In genomic region chr22:31118046-31118820, GRCh38 we compare ENCODE assay signal across 18 cellular contexts. TPM values are rescaled to one million over a fixed set of nuclear protein-coding genes. Genes with fewer than 3 reads are reported as not detected.
A peak's percentile ranks its signal among the peaks of the same experiment; 100 is the strongest.
DNase-seq lines count a peak whose midpoint lies in the region; ATAC-seq, FAIRE-seq and TF ChIP-seq lines count a peak whose summit lies in the region.
"Had no signal": no experiment of that assay in that cellular context is flagged by ENCODE, and none has a peak within 500 bp of the region (broad histone marks: within the 10 kb centered on the region; RNA-seq: fewer than 3 reads in every experiment).

No MANE protein-coding gene starts in this region.

- H3K9ac ChIP-seq in HepG2 (ENCODE audit: insufficient read depth, low read depth, low read length): no peak overlapping the region

- POLR2A ChIA-PET in HepG2 (lab: Yijun Ruan, JAX): interaction anchor here (1.0 to 1.2 kb wide), 3 partner anchors 11 to 149 kb away, joined by 3 to 6 read pairs (median 3); partner anchors contain the start of genes MORC2, SELENOM, SMTN and TUG1

- no peaks in the 10 kb centered on the region for H3K79me2 ChIP-seq in HepG2 (ENCODE audit: insufficient read depth, low read length)
- no peaks in the 10 kb centered on the region for H3K79me2 ChIP-seq in osteoblast (ENCODE audit: insufficient read depth, low read length)

- intact Hi-C loops in HepG2 (cut with micrococcal nuclease; ENCODE audit: unreplicated experiment) (no loop called here), right lobe of liver (cut with DNase I) (no loop called here), heart right ventricle (cut with DNase I) (loop anchor here in 1 of 10 donors (5.0 kb wide), 1 partner anchor 39 kb away; no protein-coding TSS in a partner anchor), upper lobe of right lung (cut with DNase I) (no loop called here)

- no peak for FAIRE-seq in HepG2 (lab: Jason Lieb, UNC)
- FAIRE-seq: GM12892, GM18507 had no signal

- no peak for TF ChIP-seq EP300 in HepG2 (IDR thresholded peaks at IDR 0.05; ENCODE audit: low read depth in 2 of 2, low read length in 2 of 2)
- no peak for TF ChIP-seq EP300 in HepG2 (CRISPR knock-in tag; IDR thresholded peaks at IDR 0.05; ENCODE audit: borderline replicate concordance)

- H3K27ac ChIP-seq in HepG2 (ENCODE audit: extremely low read length, insufficient read depth, low read length): no peak overlapping the region
- no peak overlapping the region for H3K27ac ChIP-seq in right lobe of liver
- peak overlapping the region; percentile 56 to 93 (median 86) for H3K27ac ChIP-seq in heart right ventricle
- H3K27ac ChIP-seq in osteoblast (ENCODE audit: low read depth, low read length): no peak overlapping the region
- no peak overlapping the region for H3K27ac ChIP-seq in upper lobe of right lung

- H3K4me1 ChIP-seq in HepG2 (ENCODE audit: insufficient read depth, low read length): peaks cover 30% of the 10 kb centered on the region
- peaks cover 0 to 4% (median 0%) of the 10 kb centered on the region in 4 donors for H3K4me1 ChIP-seq in right lobe of liver
- H3K4me1 ChIP-seq in heart right ventricle: peaks cover 3 to 45% (median 27%) of the 10 kb centered on the region in 9 donors
- peaks cover 3% of the 10 kb centered on the region for H3K4me1 ChIP-seq in osteoblast (ENCODE audit: insufficient read depth, low read length)
- peaks cover 3% of the 10 kb centered on the region for H3K4me1 ChIP-seq in upper lobe of right lung

- CTCF ChIA-PET in HepG2 (lab: Yijun Ruan, JAX; ENCODE audit: low intra/inter-chr PET ratio, low total read pairs): no interaction called here

- H3K36me3 ChIP-seq in HepG2 (replicated peaks in 1 of 2; ENCODE audit: control insufficient read depth in 1 of 2, insufficient read depth in 2 of 2, low read length in 2 of 2) (no peaks in the 10 kb centered on the region), right lobe of liver (no peaks in the 10 kb centered on the region), heart right ventricle (no peaks in the 10 kb centered on the region), osteoblast (ENCODE audit: insufficient read depth, low read length) (no peaks in the 10 kb centered on the region), upper lobe of right lung (no peaks in the 10 kb centered on the region)
- H3K36me3 ChIP-seq: Peyer's patch had no signal

- ATAC-seq in HepG2 (peak; percentile 19; the same call in 2 of the 3 replicates), right lobe of liver (no peak), heart right ventricle (no peak), upper lobe of right lung (no peak)

- in situ Hi-C loops in HepG2 (cut with HindIII; ENCODE audit: extremely low pct_ligation_motif_present, low pct_unique_long_range_greater_than_20kb): no loop called here

- TF ChIP-seq CTCF in HepG2 (CRISPR knock-in tag; IDR thresholded peaks at IDR 0.05) (no peak), right lobe of liver (IDR thresholded peaks at IDR 0.05) (no peak), heart right ventricle (IDR thresholded peaks at IDR 0.05) (no peak), osteoblast (IDR thresholded peaks at IDR 0.05; ENCODE audit: extremely low read depth, low read depth, low read length) (no peak), upper lobe of right lung (IDR thresholded peaks at IDR 0.05) (no peak)

- 59% methylated on average over 3 of the region's 3 CpGs for WGBS in HepG2 (ENCODE audit: low lambda C conversion rate)
- no CpG with 5 or more reads among the region's 3 CpGs for WGBS in right lobe of liver (ENCODE audit: insufficient coverage, low coverage, low lambda C conversion rate, missing lambda C conversion rate)
- 65 to 74% methylated on average over 3 of the region's 3 CpGs for whole genome bisulfite sequencing in heart right ventricle, 2 donors

- no peak for TF ChIP-seq POLR2A in HepG2 (IDR thresholded peaks at IDR 0.05; ENCODE audit: insufficient read depth in 1 of 2, low read depth in 2 of 2, low read length in 2 of 2)
- TF ChIP-seq POLR2A in right lobe of liver (IDR thresholded peaks at IDR 0.05): no peak

- H3K9me3 ChIP-seq in HepG2 (ENCODE audit: low read length) (no peaks in the 10 kb centered on the region), right lobe of liver (no peaks in the 10 kb centered on the region), heart right ventricle (no peaks in the 10 kb centered on the region), osteoblast (ENCODE audit: low read depth, low read length) (no peaks in the 10 kb centered on the region), upper lobe of right lung (no peaks in the 10 kb centered on the region)
- H3K9me3 ChIP-seq: Peyer's patch had no signal

- TF ChIP-seq RAD21 in HepG2 (CRISPR knock-in tag; IDR thresholded peaks at IDR 0.05): no peak

- H3K27me3 ChIP-seq in HepG2 (ENCODE audit: control insufficient read depth in 1 of 2, insufficient read depth in 2 of 2, low read length in 2 of 2) (peaks cover 0 to 7% of the 10 kb centered on the region in 2 experiments; a peak in 3 of 5 replicates), right lobe of liver (no peaks in the 10 kb centered on the region), heart right ventricle (no peaks in the 10 kb centered on the region), osteoblast (ENCODE audit: insufficient read depth, low read length) (peaks cover under 1% of the 10 kb centered on the region), upper lobe of right lung (no peaks in the 10 kb centered on the region)
- H3K27me3 ChIP-seq: Peyer's patch had no signal

- no peaks in the 10 kb centered on the region for H4K20me1 ChIP-seq in HepG2 (ENCODE audit: insufficient read depth, low read length)
- no peaks in the 10 kb centered on the region for H4K20me1 ChIP-seq in osteoblast (ENCODE audit: insufficient read depth, low read length)

- H3K4me3 ChIP-seq in HepG2 (replicated peaks in 1 of 3; ENCODE audit: insufficient read depth in 1 of 3, low read depth in 2 of 3, low read length in 3 of 3) (no peak overlapping the region), right lobe of liver (no peak overlapping the region), heart right ventricle (no peak overlapping the region), osteoblast (ENCODE audit: insufficient read depth, low read length) (no peak overlapping the region), upper lobe of right lung (no peak overlapping the region)
- H3K4me3 ChIP-seq: Peyer's patch had no signal

- no peak for DNase-seq in HepG2 (ENCODE audit: low spot score)
- DNase-seq in right lobe of liver: no peak
- DNase-seq in heart right ventricle: no peak
- peak; percentile 71 for DNase-seq in osteoblast (ENCODE audit: insufficient read length, low spot score, missing footprints)
- no peak for DNase-seq in NCI-H1694 treated with DMSO at 0.1 percent for 48 hours (lab: John Stamatoyannopoulos, UW)
- DNase-seq in upper lobe of right lung: no peak
- no peak for DNase-seq in stimulated activated CD4-positive, alpha-beta T cell treated with anti-CD3 and anti-CD28 coated beads, Interleukin-1b, Interleukin-23, amount 100 ng/mL, for 48 hours
- DNase-seq: C1 segment of cervical spinal cord, DMS79, HFFc6, KG1, NCI-H1105 treated with DMSO at 0.1 percent for 48 hours, NCI-H1694 had no signal

- no TSS peak for BruUV-seq in HepG2 (replicated peaks; lab: Mats Ljungman, UMichigan)

- no peak overlapping the region for H2AFZ ChIP-seq in HepG2 (ENCODE audit: low read length)
- H2AFZ ChIP-seq in osteoblast (ENCODE audit: low read length): no peak overlapping the region

- H3K4me2 ChIP-seq in HepG2 (ENCODE audit: low read depth, low read length) (no peak overlapping the region), osteoblast (ENCODE audit: insufficient read depth, low read length) (no peak overlapping the region)

RNA-seq across cellular contexts. Expression of gene INPP5J, which starts 4.5 kb away (rescaled TPM):
- total RNA-seq in HepG2 (2016; rRNA removed; fragmentation: Illumina TruSeq; extraction: Trizol) (0.15 and 0.24 TPM in 2 replicates), right lobe of liver (under 1 TPM in 4 of 6 experiments, not detected in 2; 0.12 to 0.49 (median 0.26) TPM), heart right ventricle (10 to 100 TPM; 15.2 to 31.7 (median 19.3) TPM), osteoblast (under 0.01 and 0.36 TPM in 2 replicates), upper lobe of right lung (4.5 TPM)
- 0.09 TPM in 1 of 2 replicates, not detected in the other for total RNA-seq in HepG2 (2016; cell fraction: cytosol; rRNA removed; fragmentation: Illumina TruSeq; extraction: Trizol; ENCODE audit: low read depth)
- total RNA-seq in HepG2 (2016; cell fraction: insoluble cytoplasmic fraction; rRNA removed; fragmentation: Illumina TruSeq; extraction: Trizol): 0.42 and 0.45 TPM in 2 replicates
- 0.34 and 0.40 TPM in 2 replicates for total RNA-seq in HepG2 (2016; cell fraction: membrane; rRNA removed; fragmentation: Illumina TruSeq; extraction: Trizol)
- total RNA-seq in HepG2 (2016; cell fraction: nucleus; rRNA removed; fragmentation: Illumina TruSeq; extraction: Trizol): 0.47 TPM in 2 replicates
- polyA plus RNA-seq in HepG2 (2011; rRNA removed) (1.1 and 1.3 TPM in 2 replicates), heart right ventricle (10 to 100 TPM in 1 of 2 donors, 1 to 10 TPM in 1; 7.9 to 14.0 TPM)
- polyA plus RNA-seq in HepG2 (2011; cell fraction: cytosol; rRNA removed): 0.41 and 0.62 TPM in 2 replicates
- polyA plus RNA-seq in HepG2 (2011; cell fraction: nucleus; rRNA removed): 6.2 and 7.6 TPM in 2 replicates
- 0.30 and 1.7 TPM in 2 replicates for polyA plus RNA-seq in HepG2 (2012)
- 0.11 and 0.18 TPM in 2 replicates for polyA plus RNA-seq in HepG2 (2016; cell fraction: cytosol; fragmentation: Illumina TruSeq; extraction: Trizol; ENCODE audit: low read depth)
- polyA plus RNA-seq in HepG2 (2016; cell fraction: insoluble cytoplasmic fraction; fragmentation: Illumina TruSeq; extraction: Trizol; ENCODE audit: low read depth): 0.26 and 0.52 TPM in 2 replicates
- 0.27 and 0.29 TPM in 2 replicates for polyA plus RNA-seq in HepG2 (2016; cell fraction: membrane; fragmentation: Illumina TruSeq; extraction: Trizol; ENCODE audit: low read depth)
- 1.9 and 3.2 TPM in 2 replicates for polyA plus RNA-seq in HepG2 (2016; cell fraction: nucleus; fragmentation: Illumina TruSeq; extraction: Trizol; ENCODE audit: insufficient read depth, low read depth)
- polyA minus RNA-seq in HepG2 (2011; rRNA and poly(A)+ RNA removed; ENCODE audit: low replicate concordance): 0.88 and 5.2 TPM in 2 replicates
- polyA minus RNA-seq in HepG2 (2011; cell fraction: cytosol; rRNA and poly(A)+ RNA removed): 0.35 and 0.49 TPM in 2 replicates
- polyA minus RNA-seq in HepG2 (2011; cell fraction: nucleus; rRNA and poly(A)+ RNA removed): 0.62 and 1.7 TPM in 2 replicates

RNA-seq across cellular contexts. Expression of gene SELENOM, which starts 10.9 kb away (rescaled TPM):
- total RNA-seq in HepG2 (2016; rRNA removed; fragmentation: Illumina TruSeq; extraction: Trizol): 2.4 and 4.1 TPM in 2 replicates
- 1.9 and 4.6 TPM in 2 replicates for total RNA-seq in HepG2 (2016; cell fraction: cytosol; rRNA removed; fragmentation: Illumina TruSeq; extraction: Trizol; ENCODE audit: low read depth)
- 1.6 and 3.5 TPM in 2 replicates for total RNA-seq in HepG2 (2016; cell fraction: insoluble cytoplasmic fraction; rRNA removed; fragmentation: Illumina TruSeq; extraction: Trizol)
- 1.9 and 2.9 TPM in 2 replicates for total RNA-seq in HepG2 (2016; cell fraction: membrane; rRNA removed; fragmentation: Illumina TruSeq; extraction: Trizol)
- 1.5 and 2.6 TPM in 2 replicates for total RNA-seq in HepG2 (2016; cell fraction: nucleus; rRNA removed; fragmentation: Illumina TruSeq; extraction: Trizol)
- polyA plus RNA-seq in HepG2 (2011; rRNA removed): 4.3 and 5.5 TPM in 2 replicates
- 5.8 and 12.6 TPM in 2 replicates for polyA plus RNA-seq in HepG2 (2011; cell fraction: cytosol; rRNA removed)
- polyA plus RNA-seq in HepG2 (2011; cell fraction: nucleus; rRNA removed): 5.9 and 7.6 TPM in 2 replicates
- 2.5 and 2.9 TPM in 2 replicates for polyA plus RNA-seq in HepG2 (2012)
- polyA plus RNA-seq in HepG2 (2016; cell fraction: cytosol; fragmentation: Illumina TruSeq; extraction: Trizol; ENCODE audit: low read depth): 3.5 and 5.0 TPM in 2 replicates
- 2.3 and 2.8 TPM in 2 replicates for polyA plus RNA-seq in HepG2 (2016; cell fraction: insoluble cytoplasmic fraction; fragmentation: Illumina TruSeq; extraction: Trizol; ENCODE audit: low read depth)
- 4.2 and 4.5 TPM in 2 replicates for polyA plus RNA-seq in HepG2 (2016; cell fraction: membrane; fragmentation: Illumina TruSeq; extraction: Trizol; ENCODE audit: low read depth)
- 3.5 and 5.2 TPM in 2 replicates for polyA plus RNA-seq in HepG2 (2016; cell fraction: nucleus; fragmentation: Illumina TruSeq; extraction: Trizol; ENCODE audit: insufficient read depth, low read depth)
- 1.4 and 4.9 TPM in 2 replicates for polyA minus RNA-seq in HepG2 (2011; rRNA and poly(A)+ RNA removed; ENCODE audit: low replicate concordance)
- polyA minus RNA-seq in HepG2 (2011; cell fraction: cytosol; rRNA and poly(A)+ RNA removed): 1.8 and 2.3 TPM in 2 replicates
- polyA minus RNA-seq in HepG2 (2011; cell fraction: nucleus; rRNA and poly(A)+ RNA removed): 1.5 and 2.4 TPM in 2 replicates
- total RNA-seq in right lobe of liver: 10 to 100 TPM in 3 of 6 experiments, 1 to 10 TPM in 3; 4.7 to 52.0 (median 9.4) TPM
- 10 to 100 TPM; 21.5 to 73.9 (median 45.3) TPM for total RNA-seq in heart right ventricle
- 100 to 1,000 TPM; 122 to 134 TPM for polyA plus RNA-seq in heart right ventricle
- 140 and 157 TPM in 2 replicates for total RNA-seq in osteoblast
- 89.0 TPM for total RNA-seq in upper lobe of right lung

RNA-seq across cellular contexts. Expression of gene PLA2G3, which starts 22.1 kb away (rescaled TPM):
- 0.11 and 0.42 TPM in 2 replicates for total RNA-seq in HepG2 (2016; rRNA removed; fragmentation: Illumina TruSeq; extraction: Trizol)
- 0.09 and 0.20 TPM in 2 replicates for total RNA-seq in HepG2 (2016; cell fraction: cytosol; rRNA removed; fragmentation: Illumina TruSeq; extraction: Trizol; ENCODE audit: low read depth)
- 0.09 and 0.32 TPM in 2 replicates for total RNA-seq in HepG2 (2016; cell fraction: insoluble cytoplasmic fraction; rRNA removed; fragmentation: Illumina TruSeq; extraction: Trizol)
- total RNA-seq in HepG2 (2016; cell fraction: membrane; rRNA removed; fragmentation: Illumina TruSeq; extraction: Trizol): 0.19 and 0.21 TPM in 2 replicates
- 0.25 and 0.34 TPM in 2 replicates for total RNA-seq in HepG2 (2016; cell fraction: nucleus; rRNA removed; fragmentation: Illumina TruSeq; extraction: Trizol)
- 0.12 and 0.24 TPM in 2 replicates for polyA plus RNA-seq in HepG2 (2011; rRNA removed)
- 0.17 TPM in 2 replicates for polyA plus RNA-seq in HepG2 (2011; cell fraction: cytosol; rRNA removed)
- polyA plus RNA-seq in HepG2 (2011; cell fraction: nucleus; rRNA removed): 0.16 and 0.21 TPM in 2 replicates
- 0.15 and 0.37 TPM in 2 replicates for polyA plus RNA-seq in HepG2 (2012)
- polyA plus RNA-seq in HepG2 (2016; cell fraction: cytosol; fragmentation: Illumina TruSeq; extraction: Trizol; ENCODE audit: low read depth): 0.06 and 0.14 TPM in 2 replicates
- polyA plus RNA-seq in HepG2 (2016; cell fraction: insoluble cytoplasmic fraction; fragmentation: Illumina TruSeq; extraction: Trizol; ENCODE audit: low read depth): 0.08 and 0.14 TPM in 2 replicates
- 0.09 TPM in 1 of 2 replicates, not detected in the other for polyA plus RNA-seq in HepG2 (2016; cell fraction: membrane; fragmentation: Illumina TruSeq; extraction: Trizol; ENCODE audit: low read depth)
- 0.55 and 0.78 TPM in 2 replicates for polyA plus RNA-seq in HepG2 (2016; cell fraction: nucleus; fragmentation: Illumina TruSeq; extraction: Trizol; ENCODE audit: insufficient read depth, low read depth)
- polyA minus RNA-seq in HepG2 (2011; rRNA and poly(A)+ RNA removed; ENCODE audit: low replicate concordance): 0.30 and 0.40 TPM in 2 replicates
- not detected in 2 replicates for polyA minus RNA-seq in HepG2 (2011; cell fraction: cytosol; rRNA and poly(A)+ RNA removed)
- polyA minus RNA-seq in HepG2 (2011; cell fraction: nucleus; rRNA and poly(A)+ RNA removed): not detected in 2 replicates
- total RNA-seq in right lobe of liver: not detected
- not detected for total RNA-seq in heart right ventricle
- under 1 TPM in 1 of 2 donors, not detected in 1; 0.01 TPM for polyA plus RNA-seq in heart right ventricle
- total RNA-seq in osteoblast: 0.29 and 0.36 TPM in 2 replicates
- 6.9 TPM for total RNA-seq in upper lobe of right lung
- total RNA-seq: H4, NCI-H460, Peyer's patch had no signal

RNA-seq across cellular contexts. Expression of gene SMTN, which starts 37.1 kb away (rescaled TPM):
- 6.9 and 14.7 TPM in 2 replicates for total RNA-seq in HepG2 (2016; rRNA removed; fragmentation: Illumina TruSeq; extraction: Trizol)
- total RNA-seq in HepG2 (2016; cell fraction: cytosol; rRNA removed; fragmentation: Illumina TruSeq; extraction: Trizol; ENCODE audit: low read depth): 2.5 and 3.0 TPM in 2 replicates
- total RNA-seq in HepG2 (2016; cell fraction: insoluble cytoplasmic fraction; rRNA removed; fragmentation: Illumina TruSeq; extraction: Trizol): 5.5 and 15.8 TPM in 2 replicates
- total RNA-seq in HepG2 (2016; cell fraction: membrane; rRNA removed; fragmentation: Illumina TruSeq; extraction: Trizol): 7.5 and 8.5 TPM in 2 replicates
- total RNA-seq in HepG2 (2016; cell fraction: nucleus; rRNA removed; fragmentation: Illumina TruSeq; extraction: Trizol): 17.4 and 23.6 TPM in 2 replicates
- polyA plus RNA-seq in HepG2 (2011; rRNA removed): 24.2 and 26.1 TPM in 2 replicates
- 10.8 and 14.8 TPM in 2 replicates for polyA plus RNA-seq in HepG2 (2011; cell fraction: cytosol; rRNA removed)
- 129 and 177 TPM in 2 replicates for polyA plus RNA-seq in HepG2 (2011; cell fraction: nucleus; rRNA removed)
- 16.2 and 21.3 TPM in 2 replicates for polyA plus RNA-seq in HepG2 (2012)
- polyA plus RNA-seq in HepG2 (2016; cell fraction: cytosol; fragmentation: Illumina TruSeq; extraction: Trizol; ENCODE audit: low read depth): 2.3 and 3.6 TPM in 2 replicates
- polyA plus RNA-seq in HepG2 (2016; cell fraction: insoluble cytoplasmic fraction; fragmentation: Illumina TruSeq; extraction: Trizol; ENCODE audit: low read depth): 6.1 and 9.7 TPM in 2 replicates
- polyA plus RNA-seq in HepG2 (2016; cell fraction: membrane; fragmentation: Illumina TruSeq; extraction: Trizol; ENCODE audit: low read depth): 5.1 and 6.6 TPM in 2 replicates
- 48.9 and 50.6 TPM in 2 replicates for polyA plus RNA-seq in HepG2 (2016; cell fraction: nucleus; fragmentation: Illumina TruSeq; extraction: Trizol; ENCODE audit: insufficient read depth, low read depth)
- polyA minus RNA-seq in HepG2 (2011; rRNA and poly(A)+ RNA removed; ENCODE audit: low replicate concordance): 5.1 and 18.8 TPM in 2 replicates
- 11.6 and 13.2 TPM in 2 replicates for polyA minus RNA-seq in HepG2 (2011; cell fraction: cytosol; rRNA and poly(A)+ RNA removed)
- polyA minus RNA-seq in HepG2 (2011; cell fraction: nucleus; rRNA and poly(A)+ RNA removed): 28.8 and 31.8 TPM in 2 replicates
- 10 to 100 TPM; 16.9 to 54.1 (median 24.3) TPM for total RNA-seq in right lobe of liver
- total RNA-seq in heart right ventricle: 100 to 1,000 TPM; 146 to 290 (median 204) TPM
- 100 to 1,000 TPM in 1 of 2 donors, 10 to 100 TPM in 1; 64.2 to 398 TPM for polyA plus RNA-seq in heart right ventricle
- 30.6 and 31.5 TPM in 2 replicates for total RNA-seq in osteoblast
- 71.6 TPM for total RNA-seq in upper lobe of right lung

RNA-seq across cellular contexts. Expression of gene RNF185, which starts 41.7 kb away (rescaled TPM):
- total RNA-seq in HepG2 (2016; rRNA removed; fragmentation: Illumina TruSeq; extraction: Trizol) (21.4 and 28.8 TPM in 2 replicates), right lobe of liver (10 to 100 TPM; 28.7 to 40.8 (median 37.4) TPM), heart right ventricle (10 to 100 TPM; 20.4 to 24.9 (median 22.0) TPM), osteoblast (48.0 and 51.8 TPM in 2 replicates), upper lobe of right lung (37.9 TPM)
- 2.9 and 3.2 TPM in 2 replicates for total RNA-seq in HepG2 (2016; cell fraction: cytosol; rRNA removed; fragmentation: Illumina TruSeq; extraction: Trizol; ENCODE audit: low read depth)
- total RNA-seq in HepG2 (2016; cell fraction: insoluble cytoplasmic fraction; rRNA removed; fragmentation: Illumina TruSeq; extraction: Trizol): 21.9 and 28.5 TPM in 2 replicates
- 11.3 and 11.9 TPM in 2 replicates for total RNA-seq in HepG2 (2016; cell fraction: membrane; rRNA removed; fragmentation: Illumina TruSeq; extraction: Trizol)
- total RNA-seq in HepG2 (2016; cell fraction: nucleus; rRNA removed; fragmentation: Illumina TruSeq; extraction: Trizol): 12.0 and 13.7 TPM in 2 replicates
- polyA plus RNA-seq in HepG2 (2011; rRNA removed) (26.4 and 27.5 TPM in 2 replicates), heart right ventricle (10 to 100 TPM; 12.2 to 18.7 TPM)
- polyA plus RNA-seq in HepG2 (2011; cell fraction: cytosol; rRNA removed): 21.8 and 27.3 TPM in 2 replicates
- polyA plus RNA-seq in HepG2 (2011; cell fraction: nucleus; rRNA removed): 19.0 and 20.4 TPM in 2 replicates
- polyA plus RNA-seq in HepG2 (2012): 15.4 and 15.6 TPM in 2 replicates
- polyA plus RNA-seq in HepG2 (2016; cell fraction: cytosol; fragmentation: Illumina TruSeq; extraction: Trizol; ENCODE audit: low read depth): 1.6 and 1.7 TPM in 2 replicates
- 27.8 and 28.1 TPM in 2 replicates for polyA plus RNA-seq in HepG2 (2016; cell fraction: insoluble cytoplasmic fraction; fragmentation: Illumina TruSeq; extraction: Trizol; ENCODE audit: low read depth)
- 6.4 and 6.8 TPM in 2 replicates for polyA plus RNA-seq in HepG2 (2016; cell fraction: membrane; fragmentation: Illumina TruSeq; extraction: Trizol; ENCODE audit: low read depth)
- 21.5 and 21.8 TPM in 2 replicates for polyA plus RNA-seq in HepG2 (2016; cell fraction: nucleus; fragmentation: Illumina TruSeq; extraction: Trizol; ENCODE audit: insufficient read depth, low read depth)
- 17.6 and 24.2 TPM in 2 replicates for polyA minus RNA-seq in HepG2 (2011; rRNA and poly(A)+ RNA removed; ENCODE audit: low replicate concordance)
- 10.1 and 10.4 TPM in 2 replicates for polyA minus RNA-seq in HepG2 (2011; cell fraction: cytosol; rRNA and poly(A)+ RNA removed)
- 9.1 and 11.8 TPM in 2 replicates for polyA minus RNA-seq in HepG2 (2011; cell fraction: nucleus; rRNA and poly(A)+ RNA removed)

Comparison
In these comparisons a context has a peak if more than half of its experiments do, and no peak if none do; other contexts are left out.
1. H3K27ac ChIP-seq: peak in heart right ventricle (10 of 10); none in HepG2 (single experiment), right lobe of liver (0 of 3), osteoblast (single experiment) and upper lobe of right lung (single experiment).